Comparison of ENCODE assay signal across 10 cellular contexts in genomic region chr1:227947425-227947677, GRCh38. TPM values are rescaled to one million over a fixed set of nuclear protein-coding genes. Genes with fewer than 3 reads are reported as not detected.
DNase-seq lines count a peak whose midpoint lies in the region; ATAC-seq, FAIRE-seq and TF ChIP-seq lines count a peak whose summit lies in the region.
"Had no signal": no experiment of that assay in that cellular context is flagged by ENCODE, and none has a peak within 500 bp of the region (broad histone marks: within the 10 kb centered on the region; RNA-seq: fewer than 3 reads in every experiment).

No MANE protein-coding gene starts in this region.

- H3K27me3 Mint-ChIP-seq in activated CD8-positive, alpha-beta T cell treated with anti-CD3 and anti-CD28 coated beads for 36 hours = peaks cover 18% of the 10 kb centered on the region

- peak overlapping the region; percentile 6 to 74 (median 60) for H3K4me3 ChIP-seq in heart right ventricle
- H3K4me3 ChIP-seq in skeletal muscle satellite cell (ENCODE audit: low read length) = peak overlapping the region; percentile 67

- no peaks in the 10 kb centered on the region for H3K36me3 ChIP-seq in heart right ventricle
- H3K36me3 ChIP-seq in skeletal muscle satellite cell (ENCODE audit: insufficient read depth, low read length) = no peaks in the 10 kb centered on the region

- H3K9ac ChIP-seq in skeletal muscle satellite cell (ENCODE audit: low read depth, low read length) = peak overlapping the region; percentile 43

- POLR2A ChIA-PET in activated CD8-positive, alpha-beta T cell treated with anti-CD3 and anti-CD28 coated beads for 36 hours (lab: Charles Lee) = interaction anchor here (1.3 to 2.4 kb wide), 2 partner anchors 11 to 182 kb away, joined by 5 read pairs; no protein-coding TSS in a partner anchor

- CTCF ChIA-PET in activated CD8-positive, alpha-beta T cell treated with anti-CD3 and anti-CD28 coated beads for 36 hours (lab: Charles Lee) = interaction anchor here (0.8 to 1.6 kb wide), 4 partner anchors 62 to 185 kb away, joined by 3 to 7 read pairs (median 4); no protein-coding TSS in a partner anchor

- peak; percentile 19 for ATAC-seq in GM19463 (IDR thresholded peaks at IDR 0.05; ENCODE audit: unreplicated experiment)
- ATAC-seq in activated CD8-positive, alpha-beta T cell treated with anti-CD3 and anti-CD28 coated beads for 36 hours = no peak
- ATAC-seq in heart right ventricle = peak in 2 of 8 donors; percentile 7 to 29
- no peak for ATAC-seq in GM19023 (IDR thresholded peaks at IDR 0.05; ENCODE audit: unreplicated experiment)

- H3K9me3 Mint-ChIP-seq in activated CD8-positive, alpha-beta T cell treated with anti-CD3 and anti-CD28 coated beads for 36 hours = no peaks in the 10 kb centered on the region

- H3K27ac ChIP-seq in heart right ventricle = peak overlapping the region in 8 of 10 donors; percentile 5 to 92 (median 90)

- H3K27ac Mint-ChIP-seq in activated CD8-positive, alpha-beta T cell treated with anti-CD3 and anti-CD28 coated beads for 36 hours = no peak overlapping the region

- WGBS in heart right ventricle, 2 donors = 0 to 2% methylated on average over 26 to 34 of the region's 34 CpGs

- H3K4me1 ChIP-seq in heart right ventricle = peaks cover 8 to 61% (median 35%) of the 10 kb centered on the region in 9 donors
- H3K4me1 ChIP-seq in skeletal muscle satellite cell (ENCODE audit: control insufficient read depth, insufficient read depth, low read length) = peaks cover 24% of the 10 kb centered on the region

- peak overlapping the region; percentile 44 for H3K4me3 Mint-ChIP-seq in activated CD8-positive, alpha-beta T cell treated with anti-CD3 and anti-CD28 coated beads for 36 hours

- peaks cover 2% of the 10 kb centered on the region for H3K4me1 Mint-ChIP-seq in activated CD8-positive, alpha-beta T cell treated with anti-CD3 and anti-CD28 coated beads for 36 hours (ENCODE audit: low read depth)

- no peaks in the 10 kb centered on the region for H3K9me3 ChIP-seq in heart right ventricle
- H3K9me3 ChIP-seq in skeletal muscle satellite cell (replicated peaks; ENCODE audit: low read length) = no peaks in the 10 kb centered on the region

- peak overlapping the region; percentile 79 for H3K4me2 ChIP-seq in skeletal muscle satellite cell (ENCODE audit: low read length)

- no peak for DNase-seq in activated CD8-positive, alpha-beta T cell treated with anti-CD3 and anti-CD28 coated beads for 36 hours
- DNase-seq in heart right ventricle (no peak), occipital lobe (lab: John Stamatoyannopoulos, UW) (no peak), GOT3 (lab: John Stamatoyannopoulos, UW) (no peak), GM19239 (ENCODE audit: insufficient read length, low spot score) (no peak)

- peaks cover 0 to 44% (median 0%) of the 10 kb centered on the region in 7 donors for H3K27me3 ChIP-seq in heart right ventricle
- peaks cover 7% of the 10 kb centered on the region for H3K27me3 ChIP-seq in skeletal muscle satellite cell (ENCODE audit: control insufficient read depth, insufficient read depth, low read length)

- intact Hi-C loops in activated CD8-positive, alpha-beta T cell treated with anti-CD3 and anti-CD28 coated beads for 36 hours (cut with micrococcal nuclease) = loop anchor here (10.0 kb wide), 1 partner anchor 183 kb away; no protein-coding TSS in a partner anchor
- intact Hi-C loops in heart right ventricle (cut with DNase I) = loop anchor here (2.0 to 10.0 kb wide), 10 partner anchors 60 to 467 kb away; partner anchors contain the start of gene ZNF678 (in 1 of the 10)

- H3K36me3 Mint-ChIP-seq in activated CD8-positive, alpha-beta T cell treated with anti-CD3 and anti-CD28 coated beads for 36 hours (ENCODE audit: low read depth) = no peaks in the 10 kb centered on the region

- no peak for TF ChIP-seq CTCF in activated CD8-positive, alpha-beta T cell treated with anti-CD3 and anti-CD28 coated beads for 36 hours (IDR thresholded peaks at IDR 0.05)
- TF ChIP-seq CTCF in heart right ventricle (IDR thresholded peaks at IDR 0.05) = no peak

- no peak for FAIRE-seq in GM19239 (lab: Jason Lieb, UNC)

RNA-seq across cellular contexts. Expression of gene WNT9A, which starts 0.4 kb away (rescaled TPM):
- not detected for total RNA-seq in activated CD8-positive, alpha-beta T cell treated with anti-CD3 and anti-CD28 coated beads for 36 hours
- total RNA-seq in heart right ventricle (10 to 100 TPM in 5 of 10 donors, 1 to 10 TPM in 3, under 1 TPM in 2; 0.39 to 27.9 (median 8.6) TPM), occipital lobe (1.9 TPM)
- under 1 TPM; 0.39 to 0.80 TPM for polyA plus RNA-seq in heart right ventricle
- 0.25 and 0.87 TPM in 2 replicates for total RNA-seq in skeletal muscle satellite cell (2012; rRNA removed)

RNA-seq across cellular contexts. Expression of gene WNT3A, which starts 59.4 kb away (rescaled TPM):
- total RNA-seq in activated CD8-positive, alpha-beta T cell treated with anti-CD3 and anti-CD28 coated beads for 36 hours = not detected
- not detected for total RNA-seq in heart right ventricle
- not detected for polyA plus RNA-seq in heart right ventricle
- total RNA-seq in skeletal muscle satellite cell (2012; rRNA removed) = not detected in 2 replicates
- not detected for total RNA-seq in occipital lobe
- total RNA-seq: LHCN-M2, mononuclear cell had no signal
